12 cellular contexts compared by ENCODE assay signal in the genomic region with DNA sequence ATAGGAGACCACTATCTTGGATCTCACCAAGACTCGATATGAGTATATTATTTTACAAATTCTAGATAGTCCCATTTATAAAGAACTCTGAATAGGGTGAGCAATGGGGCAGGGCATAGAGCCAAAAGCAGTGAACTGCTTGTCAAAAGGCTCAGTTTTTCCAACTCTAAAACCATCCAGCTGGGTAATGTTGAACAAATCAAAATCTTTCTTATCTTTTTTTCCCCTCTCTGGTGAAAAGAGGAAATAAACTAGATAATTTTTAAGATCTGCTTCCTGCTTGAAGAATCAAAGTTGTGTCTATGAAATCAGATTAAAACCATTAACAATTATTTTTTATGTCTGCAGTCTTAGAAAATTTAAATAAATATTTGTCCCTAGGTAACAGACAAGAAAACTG.
A peak's percentile ranks its signal among the peaks of the same experiment; 100 is the strongest.
DNase-seq lines count a peak whose midpoint lies in the region; ATAC-seq, FAIRE-seq and TF ChIP-seq lines count a peak whose summit lies in the region.
"Had no signal": no experiment of that assay in that cellular context is flagged by ENCODE, and none has a peak within 500 bp of the region (broad histone marks: within the 10 kb centered on the region; RNA-seq: fewer than 3 reads in every experiment).

No MANE protein-coding gene starts in this region.

- H3K9ac ChIP-seq in skeletal muscle satellite cell (ENCODE audit: low read depth, low read length): peak overlapping the region; percentile 67

- POLR2A ChIA-PET in Caco-2 (lab: Charles Lee): interaction anchor here (0.6 kb wide), 1 partner anchor 588 kb away, joined by 3 read pairs; no protein-coding TSS in a partner anchor

- H3K36me3 ChIP-seq in heart right ventricle (no peaks in the 10 kb centered on the region), skeletal muscle satellite cell (ENCODE audit: insufficient read depth, low read length) (no peaks in the 10 kb centered on the region), Caco-2 (ENCODE audit: control insufficient read depth, insufficient read depth, low read length) (no peaks in the 10 kb centered on the region)

- no peak overlapping the region for H3K4me3 ChIP-seq in heart right ventricle
- H3K4me3 ChIP-seq in skeletal muscle satellite cell (ENCODE audit: low read length): no peak overlapping the region
- H3K4me3 ChIP-seq in Caco-2 (ENCODE audit: low read depth, low read length): no peak overlapping the region

- FAIRE-seq in GM19239 (lab: Jason Lieb, UNC): no peak

- H3K4me2 ChIP-seq in skeletal muscle satellite cell (ENCODE audit: low read length): peak overlapping the region; percentile 38

- DNase-seq in HCEC 1CT (peak; percentile 60), heart right ventricle (peak in 1 of 2 donors; percentile 57), GM19239 (ENCODE audit: insufficient read length, low spot score) (no peak), Caco-2 (no peak)
- DNase-seq in activated T-helper 2 cell treated with anti-CD3 and anti-CD28 coated beads, Interferon-gamma antibody, Interleukin-2, Interleukin-4, amounts not matched to agents 10 μg/mL and 5 μg/mL and 100 μg/mL, durations not matched to agents 14 hours and 24 hours and 36 hours (ENCODE audit: low spot score): no peak
- no peak for DNase-seq in stimulated activated CD4-positive, alpha-beta T cell treated with anti-CD3 and anti-CD28 coated beads, Interleukin-1b, Interleukin-23, amount 100 ng/mL, for 48 hours
- DNase-seq: central memory CD4-positive, alpha-beta T cell; islet precursor cell; NCI-H510A treated with DMSO at 0.1 percent for 48 hours had no signal

- TF ChIP-seq CTCF in heart right ventricle (IDR thresholded peaks at IDR 0.05) (no peak), Caco-2 (IDR thresholded peaks at IDR 0.05; ENCODE audit: insufficient read depth in 1 of 2, low read depth in 1 of 2, low read length in 1 of 2, severe bottlenecking in 1 of 2, unreplicated experiment in 1 of 2) (no peak)

- H3K9me3 Mint-ChIP-seq in activated T-helper 2 cell treated with anti-CD3 and anti-CD28 coated beads, Interferon-gamma antibody, Interleukin-2, Interleukin-4, amounts not matched to agents 10 μg/mL and 5 μg/mL and 100 μg/mL, durations not matched to agents 14 hours and 24 hours and 36 hours: no peaks in the 10 kb centered on the region
- peaks cover 10% of the 10 kb centered on the region for H3K9me3 Mint-ChIP-seq in Caco-2 (ENCODE audit: unreplicated experiment)

- intact Hi-C loops in activated T-helper 2 cell treated with anti-CD3 and anti-CD28 coated beads, Interferon-gamma antibody, Interleukin-2, Interleukin-4, amounts not matched to agents 10 μg/mL and 5 μg/mL and 100 μg/mL, durations not matched to agents 14 hours and 24 hours and 36 hours (cut with micrococcal nuclease): loop anchor here (10.0 kb wide), 2 partner anchors 315 to 705 kb away; no protein-coding TSS in a partner anchor
- intact Hi-C loops in heart right ventricle (cut with DNase I): loop anchor here in 1 of 10 donors (5.0 kb wide), 1 partner anchor 67 kb away; no protein-coding TSS in a partner anchor
- intact Hi-C loops in Caco-2 (cut with micrococcal nuclease; ENCODE audit: unreplicated experiment): no loop called here

- H3K27me3 ChIP-seq in heart right ventricle: no peaks in the 10 kb centered on the region
- no peaks in the 10 kb centered on the region for H3K27me3 ChIP-seq in skeletal muscle satellite cell (ENCODE audit: control insufficient read depth, insufficient read depth, low read length)
- H3K27me3 ChIP-seq in Caco-2 (replicated peaks; ENCODE audit: control insufficient read depth, insufficient read depth, low read length): no peaks in the 10 kb centered on the region

- no peaks in the 10 kb centered on the region for H3K36me3 Mint-ChIP-seq in activated T-helper 2 cell treated with anti-CD3 and anti-CD28 coated beads, Interferon-gamma antibody, Interleukin-2, Interleukin-4, amounts not matched to agents 10 μg/mL and 5 μg/mL and 100 μg/mL, durations not matched to agents 14 hours and 24 hours and 36 hours (ENCODE audit: low read depth)
- H3K36me3 Mint-ChIP-seq in Caco-2 (ENCODE audit: insufficient read depth, unreplicated experiment): no peaks in the 10 kb centered on the region

- peak overlapping the region in 9 of 10 donors; percentile 38 to 87 (median 81) for H3K27ac ChIP-seq in heart right ventricle
- H3K27ac ChIP-seq: HL-60 had no signal

- H3K4me3 Mint-ChIP-seq in activated T-helper 2 cell treated with anti-CD3 and anti-CD28 coated beads, Interferon-gamma antibody, Interleukin-2, Interleukin-4, amounts not matched to agents 10 μg/mL and 5 μg/mL and 100 μg/mL, durations not matched to agents 14 hours and 24 hours and 36 hours (ENCODE audit: low read depth): no peak overlapping the region
- H3K4me3 Mint-ChIP-seq in Caco-2 (ENCODE audit: unreplicated experiment): no peak overlapping the region

- WGBS in heart right ventricle, 2 donors: 58 to 62% methylated on average over 1 of the region's 1 CpG

- ATAC-seq in heart right ventricle: peak; percentile 23 to 74 (median 44)
- no peak for ATAC-seq in GM21360 (IDR thresholded peaks at IDR 0.05; ENCODE audit: unreplicated experiment)

- peak overlapping the region; percentile 57 for H3K27ac Mint-ChIP-seq in activated T-helper 2 cell treated with anti-CD3 and anti-CD28 coated beads, Interferon-gamma antibody, Interleukin-2, Interleukin-4, amounts not matched to agents 10 μg/mL and 5 μg/mL and 100 μg/mL, durations not matched to agents 14 hours and 24 hours and 36 hours
- no peak overlapping the region for H3K27ac Mint-ChIP-seq in Caco-2 (ENCODE audit: unreplicated experiment)

- CTCF ChIA-PET in Caco-2 (lab: Charles Lee): no interaction called here

- H3K9me3 ChIP-seq in heart right ventricle (no peaks in the 10 kb centered on the region), skeletal muscle satellite cell (replicated peaks; ENCODE audit: low read length) (no peaks in the 10 kb centered on the region), Caco-2 (no peaks in the 10 kb centered on the region)

- BruUV-seq in Caco-2 (replicated peaks; lab: Mats Ljungman, UMichigan): no TSS peak

- peaks cover 5% of the 10 kb centered on the region for H3K27me3 Mint-ChIP-seq in activated T-helper 2 cell treated with anti-CD3 and anti-CD28 coated beads, Interferon-gamma antibody, Interleukin-2, Interleukin-4, amounts not matched to agents 10 μg/mL and 5 μg/mL and 100 μg/mL, durations not matched to agents 14 hours and 24 hours and 36 hours (ENCODE audit: low read depth)
- H3K27me3 Mint-ChIP-seq in Caco-2 (ENCODE audit: insufficient read depth, unreplicated experiment): no peaks in the 10 kb centered on the region

- H3K4me1 ChIP-seq in heart right ventricle (peaks cover 10 to 67% (median 32%) of the 10 kb centered on the region in 9 donors), skeletal muscle satellite cell (ENCODE audit: control insufficient read depth, insufficient read depth, low read length) (peaks cover 41% of the 10 kb centered on the region), Caco-2 (peaks cover 16% of the 10 kb centered on the region)

- peaks cover 13% of the 10 kb centered on the region for H3K4me1 Mint-ChIP-seq in activated T-helper 2 cell treated with anti-CD3 and anti-CD28 coated beads, Interferon-gamma antibody, Interleukin-2, Interleukin-4, amounts not matched to agents 10 μg/mL and 5 μg/mL and 100 μg/mL, durations not matched to agents 14 hours and 24 hours and 36 hours (ENCODE audit: low read depth)
- H3K4me1 Mint-ChIP-seq in Caco-2 (ENCODE audit: low read depth, unreplicated experiment): peaks cover 20% of the 10 kb centered on the region
